ENCODE assay signal across 14 cellular contexts in genomic region chr15:31177936-31178335, GRCh38.
DNase-seq lines count a peak whose midpoint lies in the region; ATAC-seq, FAIRE-seq and TF ChIP-seq lines count a peak whose summit lies in the region.
"Had no signal": no experiment of that assay in that cellular context is flagged by ENCODE, and none has a peak within 500 bp of the region (broad histone marks: within the 10 kb centered on the region; RNA-seq: fewer than 3 reads in every experiment).

No MANE protein-coding gene starts in this region.

- DNase-seq in PC-3 (peak; percentile 3), H1 (ENCODE audit: low read depth in 1 of 2, low spot score in 2 of 2) (no peak), natural killer cell (no peak)
- peak in 1 of 2 donors; percentile 46 for DNase-seq in stimulated activated effector memory CD8-positive, alpha-beta T cell treated with anti-CD3 and anti-CD28 coated beads, Interleukin-12 subunit alpha, Interleukin-12 subunit beta, amount 100 ng/mL, for 72 hours (ENCODE audit: low spot score in 2 of 2)
- DNase-seq: CD8-positive, alpha-beta memory T cell; H9; IMR-90; NCI-H1930; NCI-H2171 treated with DMSO at 0.1 percent for 48 hours; SJCRH30 had no signal

- H3K79me2 ChIP-seq in PC-3 (ENCODE audit: low read length) (no peaks in the 10 kb centered on the region), H1 (ENCODE audit: control insufficient read depth in 1 of 2, insufficient read depth in 2 of 2, low read length in 2 of 2) (no peaks in the 10 kb centered on the region)

- H3K27me3 Mint-ChIP-seq in natural killer cell (ENCODE audit: low read depth in 2 of 2) = no peaks in the 10 kb centered on the region

- no peak for ATAC-seq in PC-3
- ATAC-seq in stimulated activated effector memory CD8-positive, alpha-beta T cell treated with anti-CD3 and anti-CD28 coated beads, Interleukin-12 subunit alpha, Interleukin-12 subunit beta, amount 100 ng/mL, for 72 hours = no peak
- ATAC-seq in GM21619 (IDR thresholded peaks at IDR 0.05; ENCODE audit: unreplicated experiment) = no peak
- ATAC-seq in GM18907 (IDR thresholded peaks at IDR 0.05; ENCODE audit: unreplicated experiment) = no peak
- no peak for ATAC-seq in natural killer cell

- H3K4ac ChIP-seq in H1 (replicated peaks; ENCODE audit: insufficient read length, low read depth, low read length) = no peak overlapping the region

- H2AFZ ChIP-seq in PC-3 (ENCODE audit: low read length) = no peak overlapping the region
- peak overlapping the region; percentile 88 for H2AFZ ChIP-seq in H1 (ENCODE audit: low read length)

- no peak overlapping the region for H2AK5ac ChIP-seq in H1 (ENCODE audit: low read depth, low read length)

- H3K4me3 ChIP-seq in HEK293 (ENCODE audit: low read depth, low read length) (no peak overlapping the region), PC-3 (ENCODE audit: low read length) (no peak overlapping the region), H1 (ENCODE audit: extremely low read depth in 1 of 4, insufficient read depth in 2 of 4, low read depth in 3 of 4, low read length in 4 of 4) (no peak overlapping the region)
- H3K4me3 ChIP-seq: SJCRH30 had no signal

- H3K4me1 Mint-ChIP-seq in stimulated activated effector memory CD8-positive, alpha-beta T cell treated with anti-CD3 and anti-CD28 coated beads, Interleukin-12 subunit alpha, Interleukin-12 subunit beta, amount 100 ng/mL, for 72 hours = peaks cover 30% of the 10 kb centered on the region
- H3K4me1 Mint-ChIP-seq in natural killer cell = peaks cover 19 to 29% of the 10 kb centered on the region in 2 donors

- no peaks in the 10 kb centered on the region for H3F3A ChIP-seq in PC-3 (ENCODE audit: low read length, unreplicated experiment)

- 0 out of 2 replicates have a peak, but pooled peaks cover under 1% of the 10 kb centered on the region for H3K27me3 ChIP-seq in PC-3 (ENCODE audit: low read length)
- H3K27me3 ChIP-seq in H1 (replicated peaks in 1 of 4; ENCODE audit: control insufficient read depth in 3 of 4, extremely low read depth in 1 of 4, insufficient read depth in 3 of 4, low read length in 3 of 4) = no peaks in the 10 kb centered on the region
- H3K27me3 ChIP-seq: SJCRH30 had no signal

- TF ChIP-seq EP300 in H1 (IDR thresholded peaks at IDR 0.05; ENCODE audit: borderline replicate concordance in 1 of 2, low read depth in 2 of 2, low read length in 2 of 2) = no peak

- TF ChIP-seq CTCF in HEK293 (tag by site-specific recombination; IDR thresholded peaks at IDR 0.05) = no peak
- TF ChIP-seq CTCF in PC-3 (conservative IDR thresholded peaks at IDR 0.05; ENCODE audit: low read depth, low read length) = no peak
- no peak for TF ChIP-seq CTCF in H1 (IDR thresholded peaks at IDR 0.05; ENCODE audit: control extremely low read depth in 1 of 3, insufficient read depth in 1 of 3, low read depth in 1 of 3, low read length in 3 of 3)
- TF ChIP-seq CTCF in natural killer cell (IDR thresholded peaks at IDR 0.05) = no peak

- H3K23ac ChIP-seq in H1 (ENCODE audit: insufficient read length) = no peak overlapping the region

- no peak overlapping the region for H2BK5ac ChIP-seq in H1 (ENCODE audit: low read depth, low read length)

- H3K9me3 ChIP-seq in HEK293 (ENCODE audit: control insufficient read depth, insufficient read depth, low read depth, low read length) (no peaks in the 10 kb centered on the region), PC-3 (ENCODE audit: low read length) (no peaks in the 10 kb centered on the region), H1 (ENCODE audit: insufficient read depth in 2 of 2, low read depth in 1 of 2, low read length in 1 of 2) (no peaks in the 10 kb centered on the region)
- H3K9me3 ChIP-seq: SJCRH30 had no signal

- H3K36me3 ChIP-seq in HEK293 (ENCODE audit: control insufficient read depth in 2 of 2, insufficient read depth in 1 of 2, low read length in 2 of 2) (no peaks in the 10 kb centered on the region), PC-3 (ENCODE audit: low read depth, low read length) (no peaks in the 10 kb centered on the region), H1 (ENCODE audit: control insufficient read depth in 2 of 4, insufficient read depth in 4 of 4, low read length in 3 of 4) (no peaks in the 10 kb centered on the region)
- H3K36me3 ChIP-seq: SJCRH30 had no signal

- H3K23me2 ChIP-seq in H1 (ENCODE audit: low read depth, low read length) = no peaks in the 10 kb centered on the region

- TF ChIP-seq RAD21 in H1 (IDR thresholded peaks at IDR 0.05 in 1 of 2, conservative IDR thresholded peaks at IDR 0.05 in 1 of 2; ENCODE audit: low read depth in 2 of 2, low read length in 2 of 2) = no peak

- no peak overlapping the region for H3K18ac ChIP-seq in H1 (ENCODE audit: extremely low read depth, low read length)

- no peaks in the 10 kb centered on the region for H3K9me2 ChIP-seq in PC-3 (replicated peaks; ENCODE audit: low read length)

- no peaks in the 10 kb centered on the region for H3K79me1 ChIP-seq in H1 (ENCODE audit: low read depth, low read length)

- TF ChIP-seq POLR2A in H1 (IDR thresholded peaks at IDR 0.05; ENCODE audit: control extremely low read depth in 1 of 2, low read depth in 2 of 2, low read length in 2 of 2) = no peak

- peaks cover 12% of the 10 kb centered on the region for H3K9me3 Mint-ChIP-seq in stimulated activated effector memory CD8-positive, alpha-beta T cell treated with anti-CD3 and anti-CD28 coated beads, Interleukin-12 subunit alpha, Interleukin-12 subunit beta, amount 100 ng/mL, for 72 hours
- H3K9me3 Mint-ChIP-seq in natural killer cell = peaks cover 2 to 6% of the 10 kb centered on the region in 2 donors

- H3K9ac ChIP-seq in PC-3 (ENCODE audit: low read length) (no peak overlapping the region), H1 (replicated peaks in 1 of 4; ENCODE audit: extremely low read depth in 1 of 4, low read depth in 3 of 4, low read length in 3 of 4) (no peak overlapping the region)

- no TSS peak for BruUV-seq in PC-3 (replicated peaks; lab: Mats Ljungman, UMichigan)

- H3K14ac ChIP-seq in H1 (ENCODE audit: insufficient read length) = no peak overlapping the region

- H3K4me3 Mint-ChIP-seq in stimulated activated effector memory CD8-positive, alpha-beta T cell treated with anti-CD3 and anti-CD28 coated beads, Interleukin-12 subunit alpha, Interleukin-12 subunit beta, amount 100 ng/mL, for 72 hours = no peak overlapping the region
- no peak overlapping the region for H3K4me3 Mint-ChIP-seq in natural killer cell
- H3K4me3 Mint-ChIP-seq: H9 had no signal

- H3K4me1 ChIP-seq in HEK293 (ENCODE audit: control insufficient read depth, insufficient read depth, low read length) = no peaks in the 10 kb centered on the region
- no peaks in the 10 kb centered on the region for H3K4me1 ChIP-seq in PC-3 (ENCODE audit: insufficient read depth, low read length)
- peaks cover 0 to 4% (median 3%) of the 10 kb centered on the region in 4 experiments; a peak in 3 of 7 replicates for H3K4me1 ChIP-seq in H1 (replicated peaks in 1 of 4; ENCODE audit: control insufficient read depth in 3 of 4, insufficient read depth in 4 of 4, low read length in 3 of 4)
- H3K4me1 ChIP-seq: SJCRH30 had no signal

- no peak overlapping the region for H4K8ac ChIP-seq in H1 (ENCODE audit: extremely low read depth, insufficient read depth, low read length)

- H3K27ac ChIP-seq in HEK293 (ENCODE audit: extremely low read depth, low read depth, low read length) (no peak overlapping the region), PC-3 (ENCODE audit: low read length) (no peak overlapping the region), H1 (ENCODE audit: low read depth, low read length) (no peak overlapping the region)
- H3K27ac ChIP-seq: SJCRH30 had no signal

- no peak overlapping the region; the same call in 1 of the 2 replicates for H2BK12ac ChIP-seq in H1 (ENCODE audit: low read depth, low read length)

- H3K4me2 ChIP-seq in PC-3 (ENCODE audit: low read length) (no peak overlapping the region), H1 (ENCODE audit: insufficient read depth in 1 of 2, low read depth in 2 of 2, low read length in 2 of 2) (no peak overlapping the region)

- CTCF ChIA-PET in HEK293 (lab: Yijun Ruan, JAX) = interaction anchor here (0.5 kb wide), 1 partner anchor 800 kb away, joined by 3 read pairs; no protein-coding TSS in a partner anchor
- CTCF ChIA-PET in PC-3 (lab: Charles Lee) = no interaction called here
- CTCF ChIA-PET in H1 (lab: Charles Lee; ENCODE audit: partially characterized antibody) = interaction anchor here (1.0 to 1.4 kb wide), 2 partner anchors 19 to 310 kb away, joined by 3 to 4 read pairs; no protein-coding TSS in a partner anchor

- FAIRE-seq in H1 (lab: Jason Lieb, UNC) = no peak
- FAIRE-seq: RCC 7860 had no signal

- H3K36me3 Mint-ChIP-seq in stimulated activated effector memory CD8-positive, alpha-beta T cell treated with anti-CD3 and anti-CD28 coated beads, Interleukin-12 subunit alpha, Interleukin-12 subunit beta, amount 100 ng/mL, for 72 hours = no peaks in the 10 kb centered on the region
- H3K36me3 Mint-ChIP-seq in natural killer cell = peaks cover 21% of the 10 kb centered on the region

- no peak overlapping the region for H2BK120ac ChIP-seq in H1 (replicated peaks; ENCODE audit: low read depth, low read length)

- intact Hi-C loops in PC-3 (cut with micrococcal nuclease) (no loop called here), natural killer cell (cut with micrococcal nuclease) (no loop called here)

- no peak overlapping the region for H4K5ac ChIP-seq in H1 (ENCODE audit: insufficient read length, low read depth, low read length)

- POLR2A ChIA-PET in HEK293 (lab: Yijun Ruan, JAX) (no interaction called here), PC-3 (lab: Charles Lee; ENCODE audit: unreplicated experiment) (no interaction called here), H1 (lab: Charles Lee; ENCODE audit: partially characterized antibody) (no interaction called here)

- H4K20me1 ChIP-seq in PC-3 (ENCODE audit: low read length) (no peaks in the 10 kb centered on the region), H1 (replicated peaks in 1 of 2; ENCODE audit: control insufficient read depth in 1 of 2, insufficient read depth in 2 of 2, low read length in 2 of 2) (no peaks in the 10 kb centered on the region)

- WGBS in H1 (ENCODE audit: extremely low coverage in 1 of 2, insufficient coverage in 1 of 2, insufficient read length in 1 of 2, insufficient replicate concordance in 2 of 2, low coverage in 1 of 2, low lambda C conversion rate in 2 of 2, missing lambda C conversion rate in 1 of 2), 2 experiments = 48% methylated on average over 5 of the region's 5 CpGs; no CpG with 5 or more reads in 1 of the 2 experiments

- H2BK15ac ChIP-seq in H1 (ENCODE audit: low read length) = no peak overlapping the region

- H3K56ac ChIP-seq in H1 (replicated peaks; ENCODE audit: insufficient read length, low read depth, low read length) = no peak overlapping the region

- 0 out of 2 replicates have a peak overlapping the region, but pooled peaks have one; percentile 29 for H2BK20ac ChIP-seq in H1 (ENCODE audit: low read length)

- peak overlapping the region; percentile 35 for H3K27ac Mint-ChIP-seq in stimulated activated effector memory CD8-positive, alpha-beta T cell treated with anti-CD3 and anti-CD28 coated beads, Interleukin-12 subunit alpha, Interleukin-12 subunit beta, amount 100 ng/mL, for 72 hours
- H3K27ac Mint-ChIP-seq in natural killer cell = no peak overlapping the region

- no peak overlapping the region for H4K91ac ChIP-seq in H1 (replicated peaks; ENCODE audit: insufficient read length, low read length)

TF ChIP-seq in HEK293, 187 proteins besides CTCF, POLR2A, EP300 and RAD21 (continues in another document):
- TF ChIP-seq ZFHX2 (tag by site-specific recombination; conservative IDR thresholded peaks at IDR 0.05) = peak; percentile 36
